In the genomic region with DNA sequence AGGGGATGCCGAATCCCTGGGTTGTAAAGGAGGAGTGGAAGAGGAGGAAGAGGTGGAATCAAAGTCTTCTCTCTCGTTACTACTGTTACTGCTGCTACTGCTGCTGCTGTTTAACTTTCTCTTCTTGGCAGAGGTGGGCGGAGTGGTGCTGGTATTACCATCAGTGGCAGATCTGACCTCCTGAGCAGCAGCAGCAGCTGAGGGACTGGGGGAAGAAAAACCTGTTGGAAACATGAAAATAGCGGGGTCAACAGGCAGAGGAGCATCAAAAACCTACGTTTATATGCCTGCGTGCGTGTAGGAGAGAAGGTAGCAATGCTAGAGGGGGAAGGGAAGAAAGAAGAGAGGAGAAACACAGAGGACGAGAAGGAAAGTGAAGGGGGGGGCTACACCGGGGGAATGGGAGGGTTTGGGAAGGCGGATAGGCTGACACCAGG, we compare ENCODE assay signal across 8 cellular contexts. TPM values are rescaled to one million over a fixed set of nuclear protein-coding genes. Genes with fewer than 3 reads are reported as not detected.
DNase-seq lines count a peak whose midpoint lies in the region; ATAC-seq, FAIRE-seq and TF ChIP-seq lines count a peak whose summit lies in the region.

No MANE protein-coding gene starts in this region.

- no peak for FAIRE-seq in urothelium cell line (lab: Jason Lieb, UNC)

- no peaks in the 10 kb centered on the region for H3K9me2 ChIP-seq in hepatocyte (replicated peaks; ENCODE audit: insufficient read depth)

- ATAC-seq in GM18867 (IDR thresholded peaks at IDR 0.05; ENCODE audit: unreplicated experiment) (peak; percentile 48), HG02885 (IDR thresholded peaks at IDR 0.05; ENCODE audit: poor library complexity, unreplicated experiment) (peak; percentile 48), gastrocnemius medialis (peak; percentile 78 to 84)

- in situ Hi-C loops in gastrocnemius medialis (cut with MboI; ENCODE audit: low sequenced_read_pairs in 4 of 4) = loop anchor here in 1 of 4 donors (5.0 kb wide), 1 partner anchor 52 kb away; no protein-coding TSS in a partner anchor

- H3K4me2 ChIP-seq in hepatocyte = peak overlapping the region; percentile 76

- H3K9me3 ChIP-seq in adipocyte (ENCODE audit: control insufficient read depth, low read length) (no peaks in the 10 kb centered on the region), hepatocyte (ENCODE audit: low read depth) (no peaks in the 10 kb centered on the region), gastrocnemius medialis (no peaks in the 10 kb centered on the region)

- peaks cover 8% of the 10 kb centered on the region for H3K4me1 ChIP-seq in adipocyte (ENCODE audit: control insufficient read depth, insufficient read depth, low read length)
- peaks cover 4% of the 10 kb centered on the region for H3K4me1 ChIP-seq in hepatocyte (ENCODE audit: insufficient read depth)
- H3K4me1 ChIP-seq in gastrocnemius medialis = peaks cover 23 to 24% of the 10 kb centered on the region in 2 donors

- intact Hi-C loops in gastrocnemius medialis (cut with DNase I; ENCODE audit: low total_unique reads) = loop anchor here (5.0 to 10.0 kb wide), 3 partner anchors 73 to 1586 kb away; partner anchors contain the start of genes LONRF3 and ZBTB33

- TF ChIP-seq CTCF in hepatocyte (IDR thresholded peaks at IDR 0.05; ENCODE audit: poor library complexity) = no peak
- TF ChIP-seq CTCF in gastrocnemius medialis (IDR thresholded peaks at IDR 0.05 in 4 of 5, conservative IDR thresholded peaks at IDR 0.05 in 1 of 5) = no peak

- H3K36me3 ChIP-seq in adipocyte (ENCODE audit: control insufficient read depth, insufficient read depth, low read length, severe bottlenecking) (peaks cover 6% of the 10 kb centered on the region), hepatocyte (replicated peaks; ENCODE audit: insufficient read depth, low read depth) (no peaks in the 10 kb centered on the region), gastrocnemius medialis (no peaks in the 10 kb centered on the region)

- DNase-seq in RPMI8226 = peak; percentile 59
- peak; percentile 58 for DNase-seq in adipocyte (ENCODE audit: low read depth)
- DNase-seq in hepatocyte (ENCODE audit: low spot score) = peak; percentile 44
- peak in 1 of 2 donors; percentile 30 for DNase-seq in gastrocnemius medialis
- DNase-seq in urothelium cell line (ENCODE audit: low spot score) = no peak
- no peak for DNase-seq in putamen (ENCODE audit: low spot score)

- H4K20me1 ChIP-seq in hepatocyte (ENCODE audit: insufficient read depth, poor library complexity, severe bottlenecking) = peaks cover 8% of the 10 kb centered on the region

- TF ChIP-seq POLR2A in gastrocnemius medialis (IDR thresholded peaks at IDR 0.05) = no peak

- peak overlapping the region; percentile 7 for H2AFZ ChIP-seq in hepatocyte

- peaks cover 40% of the 10 kb centered on the region for H3K79me2 ChIP-seq in hepatocyte

- 31% methylated on average over 7 of the region's 10 CpGs for WGBS in hepatocyte (ENCODE audit: low lambda C conversion rate, missing lambda C conversion rate)

- peak overlapping the region; percentile 99 for H3K27ac ChIP-seq in hepatocyte
- H3K27ac ChIP-seq in gastrocnemius medialis = peak overlapping the region; percentile 97 to 100 (median 98)

- H3K27me3 ChIP-seq in adipocyte (replicated peaks; ENCODE audit: control insufficient read depth, insufficient read depth, low read length) (no peaks in the 10 kb centered on the region), hepatocyte (no peaks in the 10 kb centered on the region), gastrocnemius medialis (no peaks in the 10 kb centered on the region)

- peak overlapping the region; percentile 96 for H3K9ac ChIP-seq in adipocyte (ENCODE audit: low read length)

- H3K4me3 ChIP-seq in adipocyte (ENCODE audit: low read length) (peak overlapping the region; percentile 92), hepatocyte (peak overlapping the region; percentile 50), gastrocnemius medialis (peak overlapping the region; percentile 72 to 86 (median 78))

RNA-seq across cellular contexts. Expression of gene CUL4B, which starts 0.3 kb away (rescaled TPM):
- total RNA-seq in hepatocyte (46.4 and 50.5 TPM in 2 replicates), gastrocnemius medialis (10 to 100 TPM; 10.1 to 14.6 (median 11.9) TPM)
- polyA plus RNA-seq in hepatocyte = 15.5 and 16.9 TPM in 2 replicates

RNA-seq across cellular contexts. Expression of gene MCTS1, which starts 43.5 kb away (rescaled TPM):
- total RNA-seq in hepatocyte = 44.6 and 46.0 TPM in 2 replicates
- polyA plus RNA-seq in hepatocyte = 66.5 and 72.6 TPM in 2 replicates
- 10 to 100 TPM; 15.9 to 32.4 (median 26.0) TPM for total RNA-seq in gastrocnemius medialis

Comparison
In these comparisons a context has a peak if more than half of its experiments do, and no peak if none do; other contexts are left out.
1. DNase-seq: peak in RPMI8226 (single experiment), adipocyte (single experiment) and hepatocyte (single experiment); none in urothelium cell line (single experiment) and putamen (single experiment).
2. Peak in every context shown above with its lines, with median percentiles within 50 percentile points of each other: ATAC-seq and H3K4me3 ChIP-seq.